ENCODE assay signal across 34 cellular contexts in genomic region chr7:15848362-15848761, GRCh38.
A peak's percentile ranks its signal among the peaks of the same experiment; 100 is the strongest.
DNase-seq lines count a peak whose midpoint lies in the region; ATAC-seq, FAIRE-seq and TF ChIP-seq lines count a peak whose summit lies in the region.
"Had no signal": no experiment of that assay in that cellular context is flagged by ENCODE, and none has a peak within 500 bp of the region (broad histone marks: within the 10 kb centered on the region; RNA-seq: fewer than 3 reads in every experiment).

No MANE protein-coding gene starts in this region.

- no peaks in the 10 kb centered on the region for H3K79me2 ChIP-seq in astrocyte (ENCODE audit: insufficient read depth, low read length)

- DNase-seq in GF-D8 (lab: John Stamatoyannopoulos, UW) (peak; percentile 89), NOMO-1 (lab: John Stamatoyannopoulos, UW; ENCODE audit: unreplicated experiment in 2 of 2) (peak; percentile 20 to 63), astrocyte (ENCODE audit: low read depth) (peak; percentile 14), mesothelial cell of epicardium (ENCODE audit: low spot score in 2 of 2, unreplicated experiment in 2 of 2) (no peak), amygdala (lab: John Stamatoyannopoulos, UW) (no peak), lower leg skin (ENCODE audit: low spot score in 2 of 2) (no peak)
- DNase-seq: activated CD4-positive, alpha-beta T cell treated with anti-CD3 and anti-CD28 coated beads for 4 hours; activated CD8-positive, alpha-beta T cell treated with anti-CD3 and anti-CD28 coated beads, Interleukin-2, amount 10 ng/mL, durations not matched to agents 7 days and 5 days; activated naive CD4-positive, alpha-beta T cell treated with anti-CD3 and anti-CD28 coated beads for 36 hours; AML-193; CD4-positive, alpha-beta memory T cell; endodermal cell; H9; Kasumi-1; NCI-H1105; NCI-H187 treated with DMSO at 0.1 percent for 48 hours; NCI-H2171; NCI-H524; Peyer's patch; SHP77 treated with DMSO at 0.1 percent for 48 hours; spleen; thyroid gland had no signal

- no peak for FAIRE-seq in astrocyte (lab: Jason Lieb, UNC)
- FAIRE-seq: A549, frontal cortex, GM18507, GM19239 had no signal

- TF ChIP-seq CTCF in astrocyte (IDR thresholded peaks at IDR 0.05; ENCODE audit: insufficient read depth, low read depth, low read length) (no peak), mesothelial cell of epicardium (IDR thresholded peaks at IDR 0.05; ENCODE audit: unreplicated experiment) (no peak), lower leg skin (IDR thresholded peaks at IDR 0.05) (no peak)

- intact Hi-C loops in lower leg skin (cut with DNase I; ENCODE audit: low total_unique reads) = no loop called here

- H3K4me3 Mint-ChIP-seq in astrocyte (ENCODE audit: unreplicated experiment) (no peak overlapping the region), mesothelial cell of epicardium (no peak overlapping the region)
- H3K4me3 Mint-ChIP-seq: activated CD8-positive, alpha-beta T cell treated with anti-CD3 and anti-CD28 coated beads, Interleukin-2, amount 10 ng/mL, durations not matched to agents 7 days and 5 days; activated naive CD4-positive, alpha-beta T cell treated with anti-CD3 and anti-CD28 coated beads for 36 hours; brain; CD4-positive, alpha-beta memory T cell; dendritic cell treated with granulocyte-macrophage colony-stimulating factor and Interleukin-4, amounts not matched to agents 40 ng/mL and 50 ng/mL, for 4 days; endodermal cell; H9; neural crest cell had no signal

- H3K36me3 ChIP-seq in astrocyte (ENCODE audit: insufficient read depth, low read length) = no peaks in the 10 kb centered on the region
- H3K36me3 ChIP-seq: Peyer's patch, right atrium auricular region, spleen, thyroid gland, vagina had no signal

- H3K4me2 ChIP-seq in astrocyte (ENCODE audit: low read length) = no peak overlapping the region
- H3K4me2 ChIP-seq: A549 had no signal

- H2AFZ ChIP-seq in astrocyte (ENCODE audit: low read depth, low read length) = no peak overlapping the region

- no peaks in the 10 kb centered on the region for H3K27me3 Mint-ChIP-seq in astrocyte (ENCODE audit: low read depth, unreplicated experiment)
- no peaks in the 10 kb centered on the region for H3K27me3 Mint-ChIP-seq in mesothelial cell of epicardium (ENCODE audit: low read depth)
- H3K27me3 Mint-ChIP-seq: CD4-positive, alpha-beta memory T cell; dendritic cell treated with granulocyte-macrophage colony-stimulating factor and Interleukin-4, amounts not matched to agents 40 ng/mL and 50 ng/mL, for 4 days had no signal

- no peaks in the 10 kb centered on the region for H3K27me3 ChIP-seq in astrocyte (ENCODE audit: insufficient read depth, low read length)
- H3K27me3 ChIP-seq: Peyer's patch, right atrium auricular region, spleen, thyroid gland, vagina had no signal

- ATAC-seq in HG02852 (IDR thresholded peaks at IDR 0.05; ENCODE audit: unreplicated experiment) (no peak), GM18505 (IDR thresholded peaks at IDR 0.05; ENCODE audit: unreplicated experiment) (no peak)
- ATAC-seq: A549; activated CD8-positive, alpha-beta T cell treated with anti-CD3 and anti-CD28 coated beads, Interleukin-2, amount 10 ng/mL, durations not matched to agents 7 days and 5 days had no signal

- TF ChIP-seq POLR2A in lower leg skin (IDR thresholded peaks at IDR 0.05) (no peak), GM18505 (IDR thresholded peaks at IDR 0.05; ENCODE audit: borderline replicate concordance, extremely low read depth, insufficient read depth, insufficient read length) (no peak)

- no peak overlapping the region for H3K27ac ChIP-seq in astrocyte (ENCODE audit: low read depth, low read length)
- H3K27ac ChIP-seq: A549, Peyer's patch, spleen, thyroid gland, vagina, VCaP had no signal

- no peak overlapping the region for H3K4me3 ChIP-seq in astrocyte (ENCODE audit: insufficient read depth, low read depth, low read length)
- no peak overlapping the region for H3K4me3 ChIP-seq in lower leg skin (ENCODE audit: low read depth, poor library complexity, severe bottlenecking)
- H3K4me3 ChIP-seq: A549, Peyer's patch, right atrium auricular region, spleen, thyroid gland, vagina had no signal

- H3K36me3 Mint-ChIP-seq in astrocyte (ENCODE audit: low read depth, unreplicated experiment) = no peaks in the 10 kb centered on the region
- no peaks in the 10 kb centered on the region for H3K36me3 Mint-ChIP-seq in mesothelial cell of epicardium
- H3K36me3 Mint-ChIP-seq: brain; CD4-positive, alpha-beta memory T cell had no signal

- WGBS in lower leg skin, 2 donors = 66 to 69% methylated on average over 3 of the region's 3 CpGs

- no peak overlapping the region for H3K27ac Mint-ChIP-seq in astrocyte (ENCODE audit: unreplicated experiment)
- peak overlapping the region; percentile 56 for H3K27ac Mint-ChIP-seq in mesothelial cell of epicardium
- H3K27ac Mint-ChIP-seq: activated CD8-positive, alpha-beta T cell treated with anti-CD3 and anti-CD28 coated beads, Interleukin-2, amount 10 ng/mL, durations not matched to agents 7 days and 5 days; activated naive CD4-positive, alpha-beta T cell treated with anti-CD3 and anti-CD28 coated beads for 36 hours; brain; CD4-positive, alpha-beta memory T cell; dendritic cell treated with granulocyte-macrophage colony-stimulating factor and Interleukin-4, amounts not matched to agents 40 ng/mL and 50 ng/mL, for 4 days; endodermal cell; H9 had no signal

- no peaks in the 10 kb centered on the region for H3K4me1 ChIP-seq in astrocyte (ENCODE audit: insufficient read depth, low read length)
- H3K4me1 ChIP-seq: A549, Peyer's patch, spleen, thyroid gland, vagina had no signal

- H3K9me3 Mint-ChIP-seq in astrocyte (ENCODE audit: unreplicated experiment) (no peaks in the 10 kb centered on the region), mesothelial cell of epicardium (no peaks in the 10 kb centered on the region)
- H3K9me3 Mint-ChIP-seq: dendritic cell treated with granulocyte-macrophage colony-stimulating factor and Interleukin-4, amounts not matched to agents 40 ng/mL and 50 ng/mL, for 4 days; endodermal cell; H9; neural crest cell had no signal

- H3K9ac ChIP-seq in astrocyte (ENCODE audit: low read length) = no peak overlapping the region

- H3K9me3 ChIP-seq in astrocyte (ENCODE audit: insufficient read depth, low read depth, low read length) = no peaks in the 10 kb centered on the region
- H3K9me3 ChIP-seq: A549, Peyer's patch, right atrium auricular region, spleen, thyroid gland, vagina had no signal

- H3K4me1 Mint-ChIP-seq in astrocyte (ENCODE audit: low read depth, unreplicated experiment) = peaks cover 2% of the 10 kb centered on the region
- H3K4me1 Mint-ChIP-seq in mesothelial cell of epicardium = peaks cover 7% of the 10 kb centered on the region
- H3K4me1 Mint-ChIP-seq: CD4-positive, alpha-beta memory T cell; H9; neural crest cell had no signal

- no peaks in the 10 kb centered on the region for H4K20me1 ChIP-seq in astrocyte (ENCODE audit: insufficient read depth, low read length)

Comparison
In these comparisons a context has a peak if more than half of its experiments do, and no peak if none do; other contexts are left out.
1. DNase-seq: peak in GF-D8 (single experiment), NOMO-1 (2 of 2) and astrocyte (single experiment); none in mesothelial cell of epicardium (0 of 2), amygdala (0 of 56) and lower leg skin (0 of 2).